Comparison of ENCODE assay signal across 7 cellular contexts in the genomic region with DNA sequence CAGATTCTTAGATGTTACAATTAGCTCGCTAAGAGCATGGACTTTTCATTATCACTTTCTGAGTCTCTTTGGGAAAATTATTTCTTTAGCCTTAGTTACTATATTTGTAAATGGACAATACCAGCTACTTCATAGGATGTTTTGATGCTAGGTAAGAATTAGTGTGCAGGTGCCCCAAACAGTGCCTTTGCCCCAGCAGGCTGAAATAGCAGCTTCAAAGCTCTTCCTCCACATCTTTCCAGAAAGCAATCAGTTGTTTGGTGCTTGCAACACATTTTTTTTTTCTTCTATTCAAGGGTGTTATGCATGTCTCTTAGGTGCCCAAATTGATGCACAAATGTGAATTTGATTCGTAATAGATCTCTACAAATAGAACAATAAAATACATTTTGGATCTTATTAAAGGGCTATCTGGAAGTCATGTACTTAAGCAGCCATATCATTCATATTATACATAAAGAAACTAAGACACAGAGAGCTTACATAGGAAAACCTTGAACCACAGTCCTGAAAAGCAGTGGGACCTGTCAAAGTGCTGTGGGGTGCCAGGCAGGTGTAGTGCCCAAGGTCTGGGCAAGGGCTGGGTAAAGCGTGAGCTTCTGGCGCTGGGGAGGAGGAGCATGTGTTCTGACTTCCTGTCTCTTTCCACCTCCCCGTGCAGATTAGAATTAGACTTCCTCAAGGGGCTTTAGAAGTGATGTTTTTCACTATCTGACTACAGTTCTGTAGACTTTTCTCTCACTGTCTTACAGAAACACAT.
DNase-seq lines count a peak whose midpoint lies in the region; ATAC-seq, FAIRE-seq and TF ChIP-seq lines count a peak whose summit lies in the region.

No MANE protein-coding gene starts in this region.

- TF ChIP-seq CTCF in Loucy (conservative IDR thresholded peaks at IDR 0.05; ENCODE audit: low read length) (no peak), psoas muscle (IDR thresholded peaks at IDR 0.05) (no peak), SK-N-SH (IDR thresholded peaks at IDR 0.05) (no peak)

- H3K9me3 ChIP-seq in Loucy (ENCODE audit: insufficient read depth, low read depth, low read length) (no peaks in the 10 kb centered on the region), psoas muscle (no peaks in the 10 kb centered on the region), SK-N-SH (no peaks in the 10 kb centered on the region)

- peaks cover 6% of the 10 kb centered on the region; the same call in 1 of the 2 replicates for H3F3A ChIP-seq in Loucy (ENCODE audit: low read depth)
- H3F3A ChIP-seq in SK-N-SH (replicated peaks; ENCODE audit: insufficient read depth), result peaks cover 23% of the 10 kb centered on the region

- intact Hi-C loops in psoas muscle (cut with DNase I), result no loop called here

- WGBS in psoas muscle, 3 donors, result 64 to 76% (median 67%) methylated on average over 5 of the region's 5 CpGs
- WGBS in SK-N-SH (ENCODE audit: low lambda C conversion rate), result 92% methylated on average over 5 of the region's 5 CpGs

- no peak for TF ChIP-seq RAD21 in SK-N-SH (IDR thresholded peaks at IDR 0.05; ENCODE audit: low read length)

- H4K20me1 ChIP-seq in Loucy (ENCODE audit: insufficient read depth, low read length, poor library complexity, severe bottlenecking), result peaks cover 9% of the 10 kb centered on the region
- peaks cover 98% of the 10 kb centered on the region for H4K20me1 ChIP-seq in SK-N-SH (ENCODE audit: insufficient read depth)

- peak overlapping the region; percentile 74 for H3K4me2 ChIP-seq in Loucy (ENCODE audit: low read depth, low read length, poor library complexity, severe bottlenecking)
- H3K4me2 ChIP-seq in SK-N-SH, result no peak overlapping the region

- H2AFZ ChIP-seq in Loucy (ENCODE audit: low read length) (no peak overlapping the region), SK-N-SH (ENCODE audit: low read depth) (no peak overlapping the region)

- DNase-seq in GM19239 (ENCODE audit: insufficient read length, low spot score) (no peak), psoas muscle (no peak), NCI-H2171 (lab: John Stamatoyannopoulos, UW) (no peak), SK-N-SH (no peak), cerebellar nuclear complex (lab: John Stamatoyannopoulos, UW) (no peak)
- DNase-seq in activated gamma-delta T cell treated with anti-CD3 and anti-CD28 coated beads, Interleukin-2, amount 50 U/mL, for 16 hours (ENCODE audit: low read depth), result peak; percentile 3

- peak overlapping the region; percentile 24 for H3K9ac ChIP-seq in Loucy (ENCODE audit: low read depth, low read length, poor library complexity, severe bottlenecking)
- H3K9ac ChIP-seq in SK-N-SH, result no peak overlapping the region

- no peaks in the 10 kb centered on the region for H3K9me2 ChIP-seq in Loucy (replicated peaks; ENCODE audit: low read depth, low read length)
- H3K9me2 ChIP-seq in SK-N-SH, result no peaks in the 10 kb centered on the region

- H3K4me3 ChIP-seq in Loucy (ENCODE audit: low read length, poor library complexity, severe bottlenecking), result peak overlapping the region; percentile 53
- H3K4me3 ChIP-seq in psoas muscle, result no peak overlapping the region
- H3K4me3 ChIP-seq in SK-N-SH (ENCODE audit: low read depth in 2 of 2, low read length in 1 of 2), result no peak overlapping the region

- FAIRE-seq in GM19239 (lab: Jason Lieb, UNC), result peak; percentile 82

- no peak for ATAC-seq in psoas muscle

- peaks cover 30% of the 10 kb centered on the region for H3K4me1 ChIP-seq in Loucy (ENCODE audit: insufficient read depth, low read length, poor library complexity, severe bottlenecking)
- H3K4me1 ChIP-seq in psoas muscle, result peaks cover 78% of the 10 kb centered on the region
- H3K4me1 ChIP-seq in SK-N-SH (ENCODE audit: control insufficient read depth in 1 of 2, insufficient read depth in 2 of 2, low read depth in 1 of 2, low read length in 1 of 2), result peaks cover 4 to 39% of the 10 kb centered on the region in 2 experiments; a peak in 3 of 4 replicates

- CTCF ChIA-PET in SK-N-SH (lab: Yijun Ruan, JAX), result interaction anchor here (1.2 to 2.0 kb wide), 2 partner anchors 14 to 230 kb away, joined by 3 to 5 read pairs; no protein-coding TSS in a partner anchor

- H3K27ac ChIP-seq in psoas muscle, result peak overlapping the region; percentile 1
- H3K27ac ChIP-seq in SK-N-SH (ENCODE audit: low read depth in 2 of 2, low read length in 1 of 2), result no peak overlapping the region

- TF ChIP-seq EP300 in SK-N-SH (IDR thresholded peaks at IDR 0.05; ENCODE audit: borderline replicate concordance in 1 of 2, low read depth in 1 of 2, low read length in 1 of 2), result no peak

- H3K79me2 ChIP-seq in Loucy (ENCODE audit: insufficient read depth, low read length), result peaks cover 48% of the 10 kb centered on the region
- H3K79me2 ChIP-seq in SK-N-SH (ENCODE audit: insufficient read depth), result peaks cover 100% of the 10 kb centered on the region

- no peaks in the 10 kb centered on the region for H3K27me3 ChIP-seq in Loucy (ENCODE audit: insufficient read depth, low read length, poor library complexity, severe bottlenecking)
- no peaks in the 10 kb centered on the region for H3K27me3 ChIP-seq in psoas muscle (ENCODE audit: insufficient read depth in 3 of 3, low read length in 2 of 3)
- H3K27me3 ChIP-seq in SK-N-SH (ENCODE audit: insufficient read depth), result no peaks in the 10 kb centered on the region

- POLR2A ChIA-PET in SK-N-SH (lab: Yijun Ruan, JAX), result no interaction called here

- H3K36me3 ChIP-seq in Loucy (ENCODE audit: insufficient read depth, low read length) (no peaks in the 10 kb centered on the region), psoas muscle (ENCODE audit: insufficient read depth in 1 of 2, low read depth in 1 of 2) (no peaks in the 10 kb centered on the region), SK-N-SH (replicated peaks in 1 of 2; ENCODE audit: control insufficient read depth in 1 of 2, insufficient read depth in 2 of 2, low read length in 1 of 2) (peaks cover 0 to 20% of the 10 kb centered on the region in 2 experiments)

TF ChIP-seq in SK-N-SH, 30 proteins besides CTCF, POLR2A, EP300 and RAD21:
- TF ChIP-seq RFX5 (IDR thresholded peaks at IDR 0.05; ENCODE audit: low read length), result no peak
- no peak for TF ChIP-seq RXRA (IDR thresholded peaks at IDR 0.05; ENCODE audit: borderline replicate concordance, low read depth)
- TF ChIP-seq GABPA (IDR thresholded peaks at IDR 0.05; ENCODE audit: low read depth), result no peak
- no peak for TF ChIP-seq JUND (IDR thresholded peaks at IDR 0.05)
- no peak for TF ChIP-seq FOXM1 (IDR thresholded peaks at IDR 0.05; ENCODE audit: low read depth)
- no peak for TF ChIP-seq ELF1 (IDR thresholded peaks at IDR 0.05)
- TF ChIP-seq, protein P1, sequence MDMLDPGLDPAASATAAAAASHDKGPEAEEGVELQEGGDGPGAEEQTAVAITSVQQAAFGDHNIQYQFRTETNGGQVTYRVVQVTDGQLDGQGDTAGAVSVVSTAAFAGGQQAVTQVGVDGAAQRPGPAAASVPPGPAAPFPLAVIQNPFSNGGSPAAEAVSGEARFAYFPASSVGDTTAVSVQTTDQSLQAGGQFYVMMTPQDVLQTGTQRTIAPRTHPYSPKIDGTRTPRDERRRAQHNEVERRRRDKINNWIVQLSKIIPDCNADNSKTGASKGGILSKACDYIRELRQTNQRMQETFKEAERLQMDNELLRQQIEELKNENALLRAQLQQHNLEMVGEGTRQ (IDR thresholded peaks at IDR 0.05; ENCODE audit: borderline replicate concordance, low read depth, low read length), result no peak
- TF ChIP-seq, protein P2, sequence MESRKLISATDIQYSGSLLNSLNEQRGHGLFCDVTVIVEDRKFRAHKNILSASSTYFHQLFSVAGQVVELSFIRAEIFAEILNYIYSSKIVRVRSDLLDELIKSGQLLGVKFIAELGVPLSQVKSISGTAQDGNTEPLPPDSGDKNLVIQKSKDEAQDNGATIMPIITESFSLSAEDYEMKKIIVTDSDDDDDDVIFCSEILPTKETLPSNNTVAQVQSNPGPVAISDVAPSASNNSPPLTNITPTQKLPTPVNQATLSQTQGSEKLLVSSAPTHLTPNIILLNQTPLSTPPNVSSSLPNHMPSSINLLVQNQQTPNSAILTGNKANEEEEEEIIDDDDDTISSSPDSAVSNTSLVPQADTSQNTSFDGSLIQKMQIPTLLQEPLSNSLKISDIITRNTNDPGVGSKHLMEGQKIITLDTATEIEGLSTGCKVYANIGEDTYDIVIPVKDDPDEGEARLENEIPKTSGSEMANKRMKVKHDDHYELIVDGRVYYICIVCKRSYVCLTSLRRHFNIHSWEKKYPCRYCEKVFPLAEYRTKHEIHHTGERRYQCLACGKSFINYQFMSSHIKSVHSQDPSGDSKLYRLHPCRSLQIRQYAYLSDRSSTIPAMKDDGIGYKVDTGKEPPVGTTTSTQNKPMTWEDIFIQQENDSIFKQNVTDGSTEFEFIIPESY (IDR thresholded peaks at IDR 0.05; ENCODE audit: borderline replicate concordance, low read depth), result no peak
- no peak for TF ChIP-seq FOXJ3 (CRISPR knock-in tag; IDR thresholded peaks at IDR 0.05)
- no peak for TF ChIP-seq TEAD4 (IDR thresholded peaks at IDR 0.05; ENCODE audit: borderline replicate concordance, insufficient read depth)
- no peak for TF ChIP-seq FOSL2 (IDR thresholded peaks at IDR 0.05; ENCODE audit: borderline replicate concordance, low read depth)
- TF ChIP-seq, protein P3, sequence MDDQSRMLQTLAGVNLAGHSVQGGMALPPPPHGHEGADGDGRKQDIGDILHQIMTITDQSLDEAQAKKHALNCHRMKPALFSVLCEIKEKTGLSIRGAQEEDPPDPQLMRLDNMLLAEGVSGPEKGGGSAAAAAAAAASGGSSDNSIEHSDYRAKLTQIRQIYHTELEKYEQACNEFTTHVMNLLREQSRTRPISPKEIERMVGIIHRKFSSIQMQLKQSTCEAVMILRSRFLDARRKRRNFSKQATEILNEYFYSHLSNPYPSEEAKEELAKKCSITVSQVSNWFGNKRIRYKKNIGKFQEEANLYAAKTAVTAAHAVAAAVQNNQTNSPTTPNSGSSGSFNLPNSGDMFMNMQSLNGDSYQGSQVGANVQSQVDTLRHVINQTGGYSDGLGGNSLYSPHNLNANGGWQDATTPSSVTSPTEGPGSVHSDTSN (IDR thresholded peaks at IDR 0.05), result no peak
